ENCODE assay signal across 1 cellular context in genomic region chr17:4248504-4249277, GRCh38.
TF ChIP-seq lines count a peak whose summit lies in the region.

No MANE protein-coding gene starts in this region.

TF ChIP-seq in HepG2, 621 proteins besides CTCF, POLR2A, EP300 and RAD21:
- TF ChIP-seq ZBTB39 (CRISPR knock-in tag; IDR thresholded peaks at IDR 0.05) (no peak), ZNF747 (CRISPR knock-in tag; IDR thresholded peaks at IDR 0.05; ENCODE audit: borderline replicate concordance) (no peak), MAFK (conservative IDR thresholded peaks at IDR 0.05 in 1 of 2, IDR thresholded peaks at IDR 0.05 in 1 of 2; ENCODE audit: low read length in 2 of 2) (peak; percentile 8 to 52; a peak in 2 of 4 replicates), SNRNP70 (IDR thresholded peaks at IDR 0.05; ENCODE audit: low read depth, low read length) (no peak), ZEB1 (IDR thresholded peaks at IDR 0.05; ENCODE audit: insufficient replicate concordance, low read depth) (no peak), ZNF230 (CRISPR knock-in tag; IDR thresholded peaks at IDR 0.05) (no peak), FOXP1 (IDR thresholded peaks at IDR 0.05) (no peak), FOXP1 (CRISPR knock-in tag; IDR thresholded peaks at IDR 0.05) (no peak)
